In genomic region chr20:15179426-15180190, GRCh38 we compare ENCODE assay signal across 16 cellular contexts.
"Had no signal": no experiment of that assay in that cellular context is flagged by ENCODE, and none has a peak within 500 bp of the region (broad histone marks: within the 10 kb centered on the region; RNA-seq: fewer than 3 reads in every experiment).

No MANE protein-coding gene starts in this region.

- H3K9ac ChIP-seq: neural progenitor cell had no signal

- H3K27ac ChIP-seq: gastroesophageal sphincter, heart right ventricle, neural progenitor cell, ovary had no signal

- H3K27me3 ChIP-seq: gastroesophageal sphincter, heart right ventricle, neural progenitor cell, ovary had no signal

- H3K4me1 ChIP-seq: heart right ventricle, neural progenitor cell had no signal

- DNase-seq: activated CD4-positive, alpha-beta T cell treated with anti-CD3 and anti-CD28 coated beads for 36 hours; activated CD8-positive, alpha-beta memory T cell treated with anti-CD3 and anti-CD28 coated beads, Interleukin-2, amount 50 U/mL, for 4 hours; activated CD8-positive, alpha-beta T cell treated with anti-CD3 and anti-CD28 coated beads for 36 hours; activated gamma-delta T cell; activated T-cell treated with anti-CD3 and anti-CD28 coated beads, Interleukin-2, amount 50 U/mL, for 48 hours; amniotic stem cell; heart right ventricle; left colon; naive B cell; retina; stimulated activated CD4-positive, alpha-beta T cell treated with anti-CD3 and anti-CD28 coated beads, Interleukin-2, amount 100 ng/mL, for 48 hours; T-helper 17 cell; trophoblast cell had no signal

- H3K9me3 ChIP-seq: ovary had no signal

- H3K4me2 ChIP-seq: neural progenitor cell had no signal

- H2AFZ ChIP-seq: neural progenitor cell had no signal

- H3K36me3 ChIP-seq: gastroesophageal sphincter, heart right ventricle, neural progenitor cell, ovary had no signal

- H3K4me3 ChIP-seq: gastroesophageal sphincter, heart right ventricle, neural progenitor cell, ovary had no signal
